In the genomic region with DNA sequence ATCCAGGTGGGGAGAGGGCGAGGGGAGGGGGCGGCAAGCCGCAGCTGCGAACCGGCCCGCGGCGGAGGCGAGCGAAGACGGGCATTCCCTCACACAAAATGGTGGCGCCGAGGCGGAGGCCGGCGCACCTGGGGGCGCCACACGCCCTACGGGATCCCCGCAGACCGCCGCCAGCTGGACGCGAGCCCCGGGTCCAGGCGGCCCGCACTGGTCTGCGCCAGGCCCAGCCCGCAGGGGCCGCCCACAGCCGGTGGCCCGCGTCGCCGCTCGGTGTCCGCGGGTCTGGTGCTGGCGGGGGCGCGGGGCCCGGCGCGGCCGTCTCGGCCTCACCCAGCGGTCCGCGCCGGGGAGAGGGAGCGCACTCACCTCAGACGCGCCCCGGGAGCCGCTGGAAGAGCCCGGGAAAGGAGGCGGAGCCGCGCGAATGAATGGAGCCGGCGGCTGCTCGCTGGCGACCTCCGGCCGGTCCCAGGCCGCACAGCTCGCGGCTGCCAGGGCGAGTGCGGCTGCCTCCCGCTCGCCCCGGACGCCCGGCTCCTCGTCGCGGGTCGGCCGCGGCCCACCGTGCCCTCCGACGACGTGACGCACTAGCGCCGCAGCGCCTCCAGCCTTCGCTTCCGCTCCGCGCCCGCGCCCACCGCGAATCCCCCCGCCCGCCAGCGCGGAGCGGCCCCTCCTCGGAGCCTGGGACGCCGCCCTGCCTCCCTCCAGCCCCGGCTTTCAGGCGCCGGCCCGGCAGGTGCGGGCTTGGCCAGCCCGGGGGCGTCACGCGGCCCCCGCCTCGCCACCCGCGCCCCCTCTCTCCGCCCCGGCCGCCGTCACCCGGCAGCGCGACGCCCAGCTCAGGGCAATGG, we compare ENCODE assay signal across 8 cellular contexts. TPM values are rescaled to one million over a fixed set of nuclear protein-coding genes. Genes with fewer than 3 reads are reported as not detected.
A peak's percentile ranks its signal among the peaks of the same experiment; 100 is the strongest.
DNase-seq lines count a peak whose midpoint lies in the region; ATAC-seq, FAIRE-seq and TF ChIP-seq lines count a peak whose summit lies in the region.

A gene with protein sequence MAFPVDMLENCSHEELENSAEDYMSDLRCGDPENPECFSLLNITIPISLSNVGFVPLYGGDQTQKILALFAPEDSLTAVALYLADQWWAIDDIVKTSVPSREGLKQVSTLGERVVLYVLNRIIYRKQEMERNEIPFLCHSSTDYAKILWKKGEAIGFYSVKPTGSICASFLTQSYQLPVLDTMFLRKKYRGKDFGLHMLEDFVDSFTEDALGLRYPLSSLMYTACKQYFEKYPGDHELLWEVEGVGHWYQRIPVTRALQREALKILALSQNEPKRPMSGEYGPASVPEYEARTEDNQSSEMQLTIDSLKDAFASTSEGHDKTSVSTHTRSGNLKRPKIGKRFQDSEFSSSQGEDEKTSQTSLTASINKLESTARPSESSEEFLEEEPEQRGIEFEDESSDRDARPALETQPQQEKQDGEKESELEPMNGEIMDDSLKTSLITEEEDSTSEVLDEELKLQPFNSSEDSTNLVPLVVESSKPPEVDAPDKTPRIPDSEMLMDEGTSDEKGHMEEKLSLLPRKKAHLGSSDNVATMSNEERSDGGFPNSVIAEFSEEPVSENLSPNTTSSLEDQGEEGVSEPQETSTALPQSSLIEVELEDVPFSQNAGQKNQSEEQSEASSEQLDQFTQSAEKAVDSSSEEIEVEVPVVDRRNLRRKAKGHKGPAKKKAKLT (minus strand): TSS at position 589 of the 854 bp plus-strand sequence. CDS start 24,711 bp downstream, outside the sequence.

- H3K4me3 ChIP-seq in MG63: peak within 1 kb of the TSS; percentile 61
- H3K4me3 ChIP-seq in ectodermal cell (ENCODE audit: insufficient read depth, low read depth, low read length): peak within 1 kb of the TSS; percentile 64
- peak within 1 kb of the TSS; percentile 70 to 85 for H3K4me3 ChIP-seq in mesenchymal stem cell (ENCODE audit: insufficient read depth in 1 of 2, low read depth in 1 of 2, low read length in 2 of 2)

- peak; percentile 58 for ATAC-seq in GM19395 (IDR thresholded peaks at IDR 0.05; ENCODE audit: unreplicated experiment)

- H3K36me3 ChIP-seq in MG63 (no peaks in the 10 kb centered on the region), ectodermal cell (ENCODE audit: control insufficient read depth, insufficient read depth, low read length) (no peaks in the 10 kb centered on the region), mesenchymal stem cell (ENCODE audit: control insufficient read depth in 1 of 2, insufficient read depth in 2 of 2, low read depth in 1 of 2, low read length in 2 of 2) (no peaks in the 10 kb centered on the region)

- no peak within 1 kb of the TSS for H2BK120ac ChIP-seq in mesenchymal stem cell (ENCODE audit: low read depth, low read length)

- FAIRE-seq in D721Med (lab: Jason Lieb, UNC): no peak

- peak within 1 kb of the TSS; percentile 68 for H2BK15ac ChIP-seq in mesenchymal stem cell (ENCODE audit: low read depth, poor library complexity, severe bottlenecking)

- no peak within 1 kb of the TSS for H2AK5ac ChIP-seq in mesenchymal stem cell (ENCODE audit: low read length, severe bottlenecking)

- peak within 1 kb of the TSS in 1 of 2 experiments; percentile 23 for H3K23ac ChIP-seq in mesenchymal stem cell (ENCODE audit: low read length in 2 of 2)

- H3K4me1 ChIP-seq in ectodermal cell (ENCODE audit: control insufficient read depth, insufficient read depth, low read length): peaks cover 7% of the 10 kb centered on the region
- H3K4me1 ChIP-seq in mesenchymal stem cell (ENCODE audit: control insufficient read depth, insufficient read depth, low read depth, low read length): peaks cover 16% of the 10 kb centered on the region

- no peak within 1 kb of the TSS for H2BK12ac ChIP-seq in mesenchymal stem cell (ENCODE audit: low read length in 2 of 2)

- peak within 1 kb of the TSS; percentile 23 for H4K8ac ChIP-seq in mesenchymal stem cell (ENCODE audit: low read length)

- peak within 1 kb of the TSS; percentile 40 to 61 for H3K18ac ChIP-seq in mesenchymal stem cell (ENCODE audit: low read depth in 1 of 2, low read length in 2 of 2)

- 0% methylated on average over 127 of the region's 127 CpGs for WGBS in ectodermal cell, 2 experiments
- WGBS in mesenchymal stem cell: under 1% methylated on average over 66 of the region's 127 CpGs

- no peaks in the 10 kb centered on the region for H3K27me3 ChIP-seq in MG63
- peaks cover 24% of the 10 kb centered on the region for H3K27me3 ChIP-seq in ectodermal cell (ENCODE audit: control insufficient read depth, insufficient read depth, low read length, poor library complexity, severe bottlenecking)
- peaks cover 0 to 54% of the 10 kb centered on the region in 2 experiments for H3K27me3 ChIP-seq in mesenchymal stem cell (ENCODE audit: control insufficient read depth in 1 of 2, insufficient read depth in 1 of 2, low read length in 2 of 2)

- TF ChIP-seq CTCF in D721Med (IDR thresholded peaks at IDR 0.05; ENCODE audit: insufficient read depth, missing control alignments): no peak

- DNase-seq in AG20443 (ENCODE audit: low spot score): peak; percentile 78
- DNase-seq in MG63: peak; percentile 64
- peak; percentile 8 to 21 for DNase-seq in activated CD4-positive, alpha-beta T cell treated with anti-CD3 and anti-CD28 coated beads, Interleukin-2, amount 50 U/mL, for 24 hours (ENCODE audit: low read depth in 1 of 2, low spot score in 1 of 2)
- DNase-seq in mesenchymal stem cell: peak; percentile 42
- peak; percentile 29 to 31 for DNase-seq in stimulated activated CD8-positive, alpha-beta memory T cell treated with anti-CD3 and anti-CD28 coated beads, Interleukin-2, amount 100 ng/mL, for 1 hour (ENCODE audit: low read depth in 2 of 2)
- no peak for DNase-seq in D721Med (ENCODE audit: insufficient read length, low spot score)

- H3K14ac ChIP-seq in mesenchymal stem cell (ENCODE audit: low read length in 2 of 2): no peak within 1 kb of the TSS

- H3K27ac ChIP-seq in ectodermal cell (ENCODE audit: insufficient read depth, low read depth, low read length, poor library complexity, severe bottlenecking) (peak within 1 kb of the TSS; percentile 64), mesenchymal stem cell (ENCODE audit: low read length, poor library complexity, severe bottlenecking) (no peak within 1 kb of the TSS)

- H3K9ac ChIP-seq in mesenchymal stem cell (ENCODE audit: low read length): peak within 1 kb of the TSS; percentile 72

- H4K91ac ChIP-seq in mesenchymal stem cell (ENCODE audit: low read length): no peak within 1 kb of the TSS

- H2BK5ac ChIP-seq in mesenchymal stem cell (ENCODE audit: low read depth, low read length, poor library complexity, severe bottlenecking): no peak within 1 kb of the TSS

- H3K4me2 ChIP-seq in mesenchymal stem cell (ENCODE audit: low read length, poor library complexity, severe bottlenecking): peak within 1 kb of the TSS; percentile 71

- H2AFZ ChIP-seq in mesenchymal stem cell (ENCODE audit: low read depth, low read length): peak within 1 kb of the TSS; percentile 81

- H3K4ac ChIP-seq in mesenchymal stem cell (ENCODE audit: low read depth in 1 of 2, low read length in 2 of 2): no peak within 1 kb of the TSS

- H3K79me1 ChIP-seq in mesenchymal stem cell (replicated peaks; ENCODE audit: low read length, poor library complexity, severe bottlenecking): no peaks in the 10 kb centered on the region

- H3K9me3 ChIP-seq in MG63: no peaks in the 10 kb centered on the region
- no peaks in the 10 kb centered on the region for H3K9me3 ChIP-seq in ectodermal cell (ENCODE audit: control insufficient read depth, low read length)
- H3K9me3 ChIP-seq in mesenchymal stem cell (ENCODE audit: control insufficient read depth, low read length): no peaks in the 10 kb centered on the region

RNA-seq across cellular contexts. Expression of the gene that starts here (rescaled TPM):
- total RNA-seq in MG63 (2014; rRNA removed; shearing (Covaris generic); ENCODE audit: low replicate concordance): 2.2 and 18.8 TPM in 2 replicates
- 6.8 TPM for polyA plus RNA-seq in ectodermal cell (2013, experiment 1 of 4)
- polyA plus RNA-seq in ectodermal cell (2013, experiment 2 of 4): 6.2 TPM
- 5.7 TPM for polyA plus RNA-seq in ectodermal cell (2013, experiment 3 of 4)
- polyA plus RNA-seq in ectodermal cell (2013, experiment 4 of 4): 6.6 TPM
- 0.11 TPM for polyA plus RNA-seq in mesenchymal stem cell (2013, experiment 1 of 2)
- polyA plus RNA-seq in mesenchymal stem cell (2013, experiment 2 of 2): 0.15 TPM
